In the genomic region with DNA sequence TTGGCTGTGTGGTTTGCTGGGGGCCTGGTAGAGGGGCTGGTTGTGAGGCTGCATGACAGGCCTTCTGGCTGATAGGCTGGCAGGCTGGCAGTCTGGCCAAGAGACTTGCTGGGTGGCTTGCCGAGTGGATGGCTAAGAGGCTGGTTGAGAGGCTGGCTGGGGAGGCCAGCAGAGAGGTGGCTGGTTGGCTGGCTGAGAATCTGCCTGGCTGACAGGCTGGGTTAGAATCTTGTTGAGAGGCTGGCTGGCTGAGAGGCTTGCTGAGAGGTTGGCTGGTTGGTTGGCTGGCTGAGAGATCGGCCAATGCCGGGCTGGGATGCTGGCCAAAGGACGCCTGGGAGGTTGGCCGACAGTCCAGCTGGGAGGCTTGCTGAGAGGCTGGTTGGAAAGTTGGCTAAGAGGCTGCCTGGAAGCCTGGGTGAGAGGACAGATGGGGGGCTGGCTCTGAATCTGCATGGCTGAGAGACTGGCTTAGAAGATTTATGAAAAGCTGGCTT, we compare ENCODE assay signal across 17 cellular contexts. TPM values are rescaled to one million over a fixed set of nuclear protein-coding genes. Genes with fewer than 3 reads are reported as not detected.
DNase-seq lines count a peak whose midpoint lies in the region; ATAC-seq and TF ChIP-seq lines count a peak whose summit lies in the region.
"Had no signal": no experiment of that assay in that cellular context is flagged by ENCODE, and none has a peak within 500 bp of the region (broad histone marks: within the 10 kb centered on the region; RNA-seq: fewer than 3 reads in every experiment).

No MANE protein-coding gene starts in this region.

- H3K9me3 ChIP-seq in adrenal gland (replicated peaks in 1 of 3) (no peaks in the 10 kb centered on the region), stomach smooth muscle (ENCODE audit: control insufficient read depth in 2 of 2, low read length in 2 of 2) (no peaks in the 10 kb centered on the region)
- H3K9me3 ChIP-seq: BLaER1 had no signal

- TF ChIP-seq CTCF in adrenal gland (IDR thresholded peaks at IDR 0.05) = no peak

- peak; percentile 83 for DNase-seq in NCI-H2029 (lab: John Stamatoyannopoulos, UW)
- DNase-seq in adrenal gland = peak in 4 of 7 donors; percentile 21 to 44 (median 24)
- peak; percentile 51 for DNase-seq in islet precursor cell
- no peak for DNase-seq in activated CD4-positive, alpha-beta T cell treated with anti-CD3 and anti-CD28 coated beads, Interleukin-2, amount 50 U/mL, for 48 hours
- no peak for DNase-seq in GF-D8 (lab: John Stamatoyannopoulos, UW)
- DNase-seq: activated CD8-positive, alpha-beta memory T cell treated with anti-CD3 and anti-CD28 coated beads, Interleukin-2, amount 50 U/mL, for 48 hours; activated naive CD8-positive, alpha-beta T cell treated with anti-CD3 and anti-CD28 coated beads, Interleukin-2, amount 50 U/mL, for 24 hours; Kasumi-1; stimulated activated CD4-positive, alpha-beta T cell treated with anti-CD3 and anti-CD28 coated beads, Interleukin-4, amount 100 ng/mL, for 1 hour; stimulated activated naive B cell treated with anti-CD40 and anti-IgM and Interleukin-4, amounts not matched to agents 10 μg/mL and 1 μg/mL and 100 μg/mL, for 72 hours had no signal

- no peak for ATAC-seq in HG03139 (IDR thresholded peaks at IDR 0.05; ENCODE audit: unreplicated experiment)
- ATAC-seq in HG03378 (IDR thresholded peaks at IDR 0.05; ENCODE audit: unreplicated experiment) = no peak
- ATAC-seq: activated naive CD8-positive, alpha-beta T cell treated with anti-CD3 and anti-CD28 coated beads, Interleukin-2, amount 50 U/mL, for 24 hours; stimulated activated naive B cell treated with anti-CD40 and anti-IgM and Interleukin-4, amounts not matched to agents 10 μg/mL and 1 μg/mL and 100 μg/mL, for 72 hours had no signal

- H3K4me1 ChIP-seq in adrenal gland (replicated peaks in 1 of 2) = no peaks in the 10 kb centered on the region
- H3K4me1 ChIP-seq in stomach smooth muscle (ENCODE audit: control insufficient read depth, insufficient read depth, low read length) = peaks cover 41% of the 10 kb centered on the region
- H3K4me1 ChIP-seq: BLaER1 had no signal

- no peak overlapping the region for H3K9ac ChIP-seq in stomach smooth muscle (ENCODE audit: low read length in 2 of 2)
- H3K9ac ChIP-seq: BLaER1 had no signal

- 71 to 80% (median 76%) methylated on average over 4 to 5 of the region's 5 CpGs for WGBS in adrenal gland, 4 donors

- H3K27ac ChIP-seq in adrenal gland (no peak overlapping the region), stomach smooth muscle (ENCODE audit: low read length) (peak overlapping the region; percentile 80)
- H3K27ac ChIP-seq: BLaER1, dorsolateral prefrontal cortex, RWPE1 had no signal

- H3K4me3 ChIP-seq in adrenal gland (no peak overlapping the region), stomach smooth muscle (ENCODE audit: low read length in 2 of 2) (peak overlapping the region in 1 of 2 donors; percentile 8)
- H3K4me3 ChIP-seq: BLaER1, dorsolateral prefrontal cortex had no signal

- no peak for TF ChIP-seq POLR2A in adrenal gland (IDR thresholded peaks at IDR 0.05)

- no peaks in the 10 kb centered on the region for H3K27me3 ChIP-seq in adrenal gland
- H3K27me3 ChIP-seq in stomach smooth muscle (ENCODE audit: control insufficient read depth in 1 of 2, insufficient read depth in 2 of 2, low read length in 2 of 2) = no peaks in the 10 kb centered on the region
- H3K27me3 ChIP-seq: BLaER1 had no signal

- no peaks in the 10 kb centered on the region for H3K36me3 ChIP-seq in adrenal gland (replicated peaks in 1 of 2)
- H3K36me3 ChIP-seq in stomach smooth muscle (ENCODE audit: control insufficient read depth in 2 of 2, insufficient read depth in 2 of 2, low read length in 2 of 2) = no peaks in the 10 kb centered on the region
- H3K36me3 ChIP-seq: BLaER1 had no signal

- intact Hi-C loops in adrenal gland (cut with DNase I) = no loop called here

RNA-seq across cellular contexts. Expression of a gene that starts 35.9 kb away (rescaled TPM):
- 1 to 10 TPM in 1 of 8 donors, under 1 TPM in 2, not detected in 5; 0.18 to 1.0 (median 0.50) TPM for total RNA-seq in adrenal gland
- 1 to 10 TPM in 1 of 3 donors, under 1 TPM in 2; 0.07 to 1.0 (median 0.11) TPM for polyA plus RNA-seq in adrenal gland
- total RNA-seq: dorsolateral prefrontal cortex, frontal cortex had no signal

Comparison
In these comparisons a context has a peak if more than half of its experiments do, and no peak if none do; other contexts are left out.
1. DNase-seq: peak in NCI-H2029 (single experiment), adrenal gland (4 of 7) and islet precursor cell (single experiment); none in activated CD4-positive, alpha-beta T cell treated with anti-CD3 and anti-CD28 coated beads, Interleukin-2, amount 50 U/mL, for 48 hours (0 of 2) and GF-D8 (single experiment).